In the genomic region with DNA sequence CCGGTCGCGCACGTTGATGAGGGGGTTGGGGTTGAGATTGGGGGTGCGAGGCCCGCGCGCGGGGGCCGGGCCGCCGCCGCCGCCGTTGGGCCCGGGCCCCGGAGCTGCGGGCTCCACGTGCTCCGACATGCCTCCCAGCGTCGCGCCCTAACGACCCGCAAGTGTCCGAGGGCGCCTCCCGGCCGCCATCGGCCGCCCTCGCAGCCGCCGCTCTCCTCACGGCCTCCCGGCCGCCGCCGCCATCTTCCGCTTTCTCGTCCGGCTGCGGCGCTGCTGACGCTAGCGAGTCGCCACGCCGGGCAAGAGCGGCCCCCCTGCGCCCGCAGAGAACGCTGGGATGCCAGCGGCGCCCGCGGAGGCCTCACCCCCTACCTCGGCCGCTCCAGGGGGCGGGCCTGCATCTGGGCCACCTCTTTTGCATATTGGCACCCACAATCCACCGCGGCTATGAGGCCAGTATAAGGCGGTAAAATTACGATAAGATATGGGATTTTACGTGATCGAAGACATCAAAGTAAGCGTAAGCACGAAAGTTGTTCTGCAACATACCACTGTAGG, we compare ENCODE assay signal across 8 cellular contexts. TPM values are rescaled to one million over a fixed set of nuclear protein-coding genes. Genes with fewer than 3 reads are reported as not detected.
DNase-seq lines count a peak whose midpoint lies in the region; ATAC-seq and TF ChIP-seq lines count a peak whose summit lies in the region.

A gene (minus strand): TSS at position 256 of the 558 bp plus-strand sequence. CDS start 127 bp downstream, at position 129.

- DNase-seq in DMS114 treated with DMSO at 0.1 percent for 48 hours (lab: John Stamatoyannopoulos, UW; ENCODE audit: unreplicated experiment) (peak; percentile 78), OCI-M1 (lab: John Stamatoyannopoulos, UW) (peak; percentile 94), activated T-cell treated with anti-CD3 and anti-CD28 coated beads for 1 hour (ENCODE audit: low read depth) (peak; percentile 97), endothelial cell (ENCODE audit: low spot score) (peak; percentile 96), middle frontal gyrus (ENCODE audit: extremely low spot score, low spot score) (peak; percentile 91)
- DNase-seq in stimulated activated CD8-positive, alpha-beta memory T cell treated with anti-CD3 and anti-CD28 coated beads, Interleukin-2, amount 100 ng/mL, for 1 hour (ENCODE audit: low read depth in 2 of 2) = peak; percentile 94 to 97

- ATAC-seq in GM21529 (IDR thresholded peaks at IDR 0.05; ENCODE audit: unreplicated experiment) = peak; percentile 60

- TF ChIP-seq CTCF in endothelial cell (IDR thresholded peaks at IDR 0.05; ENCODE audit: unreplicated experiment) = no peak

- peak within 1 kb of the TSS; percentile 97 to 99 (median 99) for H3K27ac Mint-ChIP-seq in IgD-negative memory B cell
- H3K27ac Mint-ChIP-seq in endothelial cell (ENCODE audit: unreplicated experiment) = peak within 1 kb of the TSS; percentile 98

- H3K9me3 Mint-ChIP-seq in IgD-negative memory B cell (no peaks in the 10 kb centered on the region), endothelial cell (ENCODE audit: unreplicated experiment) (no peaks in the 10 kb centered on the region)

- H3K4me3 Mint-ChIP-seq in IgD-negative memory B cell (peak within 1 kb of the TSS; percentile 86 to 96 (median 87)), endothelial cell (ENCODE audit: unreplicated experiment) (peak within 1 kb of the TSS; percentile 96)

- H3K4me1 Mint-ChIP-seq in IgD-negative memory B cell (peaks cover 0 to 31% (median 22%) of the 10 kb centered on the region in 3 donors), endothelial cell (ENCODE audit: unreplicated experiment) (peaks cover 20% of the 10 kb centered on the region)

- H3K27me3 Mint-ChIP-seq in IgD-negative memory B cell = no peaks in the 10 kb centered on the region
- peaks cover 6% of the 10 kb centered on the region for H3K27me3 Mint-ChIP-seq in endothelial cell (ENCODE audit: unreplicated experiment)

- H3K36me3 Mint-ChIP-seq in IgD-negative memory B cell (no peaks in the 10 kb centered on the region), endothelial cell (ENCODE audit: low read depth, unreplicated experiment) (peaks cover 3% of the 10 kb centered on the region)

RNA-seq across cellular contexts. Expression of the gene that starts here (rescaled TPM):
- polyA plus RNA-seq in IgD-negative memory B cell = 82.6 TPM
- 182 TPM for total RNA-seq in endothelial cell (ENCODE audit: unreplicated experiment)

Comparison
In these comparisons a context has a peak if more than half of its experiments do, and no peak if none do; other contexts are left out.
1. Peak in every context shown above with its lines: DNase-seq and ATAC-seq.